ENCODE assay signal across 15 cellular contexts in genomic region chr1:204959374-204959773, GRCh38.
"Had no signal": no experiment of that assay in that cellular context is flagged by ENCODE, and none has a peak within 500 bp of the region (broad histone marks: within the 10 kb centered on the region; RNA-seq: fewer than 3 reads in every experiment).

No MANE protein-coding gene starts in this region.

- H3K27ac Mint-ChIP-seq: activated naive CD8-positive, alpha-beta T cell treated with anti-CD3 and anti-CD28 coated beads, Interleukin-2, amount 10 ng/mL, durations not matched to agents 7 days and 5 days; effector memory CD8-positive, alpha-beta T cell; immature natural killer cell; memory B cell; natural killer cell treated with Interleukin-12 subunit alpha and Interleukin-12 subunit beta and Interleukin-15 and Interleukin-18, amount 100 ng/mL, for 72 hours; stimulated activated naive CD8-positive, alpha-beta T cell treated with anti-CD3 and anti-CD28 coated beads, Interleukin-15, Interleukin-2, amounts not matched to agents 100 ng/mL and 50 ng/mL, for 24 hours had no signal

- H3K4me3 Mint-ChIP-seq: activated naive CD8-positive, alpha-beta T cell treated with anti-CD3 and anti-CD28 coated beads, Interleukin-2, amount 10 ng/mL, durations not matched to agents 7 days and 5 days; effector memory CD8-positive, alpha-beta T cell; immature natural killer cell; memory B cell; natural killer cell treated with Interleukin-12 subunit alpha and Interleukin-12 subunit beta and Interleukin-15 and Interleukin-18, amount 100 ng/mL, for 72 hours; stimulated activated naive CD8-positive, alpha-beta T cell treated with anti-CD3 and anti-CD28 coated beads, Interleukin-15, Interleukin-2, amounts not matched to agents 100 ng/mL and 50 ng/mL, for 24 hours had no signal

- H3K27ac ChIP-seq: epithelial cell of prostate, thoracic aorta had no signal

- H3K4me1 Mint-ChIP-seq: activated naive CD8-positive, alpha-beta T cell treated with anti-CD3 and anti-CD28 coated beads, Interleukin-2, amount 10 ng/mL, durations not matched to agents 7 days and 5 days; immature natural killer cell had no signal

- DNase-seq: activated gamma-delta T cell treated with Interleukin-2 at 50 U/mL for 16 hours; activated naive CD8-positive, alpha-beta T cell treated with anti-CD3 and anti-CD28 coated beads, Interleukin-2, amount 10 ng/mL, durations not matched to agents 7 days and 5 days; activated T-cell treated with anti-CD3 and anti-CD28 coated beads, Interleukin-2, amount 50 U/mL, for 48 hours; cortex of kidney; effector memory CD8-positive, alpha-beta T cell; immature natural killer cell; left colon; stimulated activated CD4-positive, alpha-beta T cell treated with anti-CD3 and anti-CD28 coated beads, Interleukin-2, amount 100 ng/mL, for 48 hours had no signal

- H3K4me3 ChIP-seq: ascending aorta, thoracic aorta had no signal

- ATAC-seq: activated CD4-positive, CD25-positive, alpha-beta regulatory T cell treated with anti-CD3 and anti-CD28 coated beads, Interleukin-2, amount 50 U/mL, for 24 hours; effector memory CD8-positive, alpha-beta T cell; left colon; natural killer cell treated with Interleukin-12 subunit alpha and Interleukin-12 subunit beta and Interleukin-15 and Interleukin-18, amount 100 ng/mL, for 72 hours had no signal

- H3K36me3 Mint-ChIP-seq: activated naive CD8-positive, alpha-beta T cell treated with anti-CD3 and anti-CD28 coated beads, Interleukin-2, amount 10 ng/mL, durations not matched to agents 7 days and 5 days; immature natural killer cell; memory B cell; natural killer cell treated with Interleukin-12 subunit alpha and Interleukin-12 subunit beta and Interleukin-15 and Interleukin-18, amount 100 ng/mL, for 72 hours had no signal

- H3K9me3 ChIP-seq: ascending aorta, thoracic aorta had no signal

- H3K36me3 ChIP-seq: thoracic aorta had no signal

- H3K4me1 ChIP-seq: ascending aorta had no signal

- H3K9me3 Mint-ChIP-seq: activated naive CD8-positive, alpha-beta T cell treated with anti-CD3 and anti-CD28 coated beads, Interleukin-2, amount 10 ng/mL, durations not matched to agents 7 days and 5 days; effector memory CD8-positive, alpha-beta T cell; immature natural killer cell; memory B cell; natural killer cell treated with Interleukin-12 subunit alpha and Interleukin-12 subunit beta and Interleukin-15 and Interleukin-18, amount 100 ng/mL, for 72 hours; stimulated activated naive CD8-positive, alpha-beta T cell treated with anti-CD3 and anti-CD28 coated beads, Interleukin-15, Interleukin-2, amounts not matched to agents 100 ng/mL and 50 ng/mL, for 24 hours had no signal

- H3K27me3 ChIP-seq: ascending aorta had no signal
